8 cellular contexts compared by ENCODE assay signal in the genomic region with DNA sequence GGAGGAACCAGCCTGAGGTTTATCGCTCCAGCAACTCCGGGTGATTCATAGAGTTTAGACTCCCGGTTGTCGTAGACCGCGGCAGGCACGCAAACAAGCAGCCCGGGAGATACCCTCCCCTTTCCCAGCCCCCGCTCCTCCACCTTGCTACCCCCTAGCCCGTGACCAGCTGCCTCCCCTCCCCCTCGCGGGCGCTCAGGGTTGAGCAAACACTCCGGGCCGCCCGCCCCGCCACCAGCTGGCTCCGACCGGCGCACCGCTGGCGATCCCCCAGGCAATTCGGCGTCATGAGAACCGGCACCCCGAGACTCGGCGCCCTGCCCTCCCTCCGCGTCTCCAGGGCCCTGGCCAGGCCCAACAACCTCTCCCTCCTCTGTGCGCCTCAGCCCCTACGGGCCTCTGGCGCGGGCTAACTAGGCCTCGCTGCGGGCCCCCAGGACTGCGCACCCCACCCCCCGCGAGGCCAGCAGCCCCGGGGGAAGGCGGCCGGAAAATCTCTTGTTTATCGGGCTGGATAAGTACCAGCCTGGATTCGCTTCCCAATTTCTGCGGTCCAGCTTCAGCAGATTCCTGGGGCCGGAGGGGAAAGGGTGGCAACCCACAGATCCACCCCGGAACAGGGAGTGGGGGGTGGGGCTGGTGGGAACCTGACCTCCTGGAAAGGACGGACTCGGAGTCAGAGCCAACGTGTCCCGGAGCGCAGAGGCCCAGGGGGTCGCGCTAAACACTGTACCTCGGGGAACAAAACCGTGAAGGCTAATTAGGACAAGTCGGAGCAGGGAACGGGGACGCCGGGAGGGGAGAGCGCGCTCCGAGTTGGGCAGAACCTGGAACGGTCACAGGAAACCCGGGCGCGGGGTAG. TPM values are rescaled to one million over a fixed set of nuclear protein-coding genes. Genes with fewer than 3 reads are reported as not detected.
DNase-seq lines count a peak whose midpoint lies in the region; ATAC-seq and TF ChIP-seq lines count a peak whose summit lies in the region.

No MANE protein-coding gene starts in this region.

- H3K27me3 Mint-ChIP-seq in activated T-cell treated with anti-CD3 and anti-CD28 coated beads, Interleukin-2, amount 50 U/mL, for 72 hours (ENCODE audit: low read depth), result peaks cover 51% of the 10 kb centered on the region

- ATAC-seq in activated T-cell treated with anti-CD3 and anti-CD28 coated beads, Interleukin-2, amount 50 U/mL, for 72 hours (replicated peaks in 1 of 2), result peak; percentile 43 to 51

- peak; percentile 69 for DNase-seq in COR-L47 (lab: John Stamatoyannopoulos, UW)
- peak; percentile 69 for DNase-seq in GM20000 (ENCODE audit: low spot score)
- peak; percentile 89 for DNase-seq in NCI-H1092 treated with DMSO at 0.1 percent for 48 hours (lab: John Stamatoyannopoulos, UW)
- peak; percentile 28 to 31 for DNase-seq in activated T-cell treated with anti-CD3 and anti-CD28 coated beads, Interleukin-2, amount 50 U/mL, for 72 hours
- peak in 38 of 42 donors; percentile 25 to 84 (median 65) for DNase-seq in head of caudate nucleus
- DNase-seq in non-pigmented ciliary epithelial cell (ENCODE audit: low read depth), result peak; percentile 37
- no peak for DNase-seq in germinal center (ENCODE audit: low spot score)
- DNase-seq in foreskin melanocyte, result no peak

- intact Hi-C loops in head of caudate nucleus (cut with DNase I), result no loop called here

- H3K9me3 Mint-ChIP-seq in activated T-cell treated with anti-CD3 and anti-CD28 coated beads, Interleukin-2, amount 50 U/mL, for 72 hours, result no peaks in the 10 kb centered on the region

- H3K4me1 Mint-ChIP-seq in activated T-cell treated with anti-CD3 and anti-CD28 coated beads, Interleukin-2, amount 50 U/mL, for 72 hours (ENCODE audit: low read depth), result peaks cover 5% of the 10 kb centered on the region

- peak overlapping the region; percentile 75 to 76 for H3K4me3 Mint-ChIP-seq in activated T-cell treated with anti-CD3 and anti-CD28 coated beads, Interleukin-2, amount 50 U/mL, for 72 hours

- peaks cover 0 to 1% of the 10 kb centered on the region in 2 donors for H3K36me3 Mint-ChIP-seq in activated T-cell treated with anti-CD3 and anti-CD28 coated beads, Interleukin-2, amount 50 U/mL, for 72 hours (ENCODE audit: insufficient read depth in 2 of 2)

- H3K27ac Mint-ChIP-seq in activated T-cell treated with anti-CD3 and anti-CD28 coated beads, Interleukin-2, amount 50 U/mL, for 72 hours, result no peak overlapping the region

- no peak for TF ChIP-seq CTCF in GM20000 (IDR thresholded peaks at IDR 0.05; ENCODE audit: extremely low read depth, missing control alignments)

RNA-seq across cellular contexts. Expression of a gene that starts 1.0 kb away (rescaled TPM):
- 1 to 10 TPM; 1.3 to 2.3 TPM for total RNA-seq in activated T-cell treated with anti-CD3 and anti-CD28 coated beads, Interleukin-2, amount 50 U/mL, for 72 hours

RNA-seq across cellular contexts. Expression of a gene that starts 35.5 kb away (rescaled TPM):
- total RNA-seq in activated T-cell treated with anti-CD3 and anti-CD28 coated beads, Interleukin-2, amount 50 U/mL, for 72 hours, result 1 to 10 TPM; 3.9 to 7.2 TPM

Comparison
In these comparisons a context has a peak if more than half of its experiments do, and no peak if none do; other contexts are left out.
1. DNase-seq: peak in COR-L47 (single experiment), GM20000 (single experiment), NCI-H1092 treated with DMSO at 0.1 percent for 48 hours (single experiment), activated T-cell treated with anti-CD3 and anti-CD28 coated beads, Interleukin-2, amount 50 U/mL, for 72 hours (2 of 2), head of caudate nucleus (38 of 42) and non-pigmented ciliary epithelial cell (single experiment); none in germinal center (single experiment) and foreskin melanocyte (single experiment).